Comparison of ENCODE assay signal across 1 cellular context in genomic region chr3:54573922-54574321, GRCh38.
A peak's percentile ranks its signal among the peaks of the same experiment; 100 is the strongest.
TF ChIP-seq lines count a peak whose summit lies in the region.

No MANE protein-coding gene starts in this region.

TF ChIP-seq in SK-N-SH, 30 proteins besides CTCF, POLR2A, EP300 and RAD21 (continued from another document):
- TF ChIP-seq REST (IDR thresholded peaks at IDR 0.05; ENCODE audit: low read depth, low read length), result no peak
- TF ChIP-seq NRF1 (IDR thresholded peaks at IDR 0.05; ENCODE audit: low read depth, low read length), result no peak
- TF ChIP-seq RCOR1 (IDR thresholded peaks at IDR 0.05; ENCODE audit: low read length), result peak; percentile 68
- TF ChIP-seq FOXJ3 (CRISPR knock-in tag; IDR thresholded peaks at IDR 0.05), result peak; percentile 47; the same call in 1 of the 2 replicates
TF ChIP-seq in SK-N-SH: peak in this region for 5.
